In the genomic region with DNA sequence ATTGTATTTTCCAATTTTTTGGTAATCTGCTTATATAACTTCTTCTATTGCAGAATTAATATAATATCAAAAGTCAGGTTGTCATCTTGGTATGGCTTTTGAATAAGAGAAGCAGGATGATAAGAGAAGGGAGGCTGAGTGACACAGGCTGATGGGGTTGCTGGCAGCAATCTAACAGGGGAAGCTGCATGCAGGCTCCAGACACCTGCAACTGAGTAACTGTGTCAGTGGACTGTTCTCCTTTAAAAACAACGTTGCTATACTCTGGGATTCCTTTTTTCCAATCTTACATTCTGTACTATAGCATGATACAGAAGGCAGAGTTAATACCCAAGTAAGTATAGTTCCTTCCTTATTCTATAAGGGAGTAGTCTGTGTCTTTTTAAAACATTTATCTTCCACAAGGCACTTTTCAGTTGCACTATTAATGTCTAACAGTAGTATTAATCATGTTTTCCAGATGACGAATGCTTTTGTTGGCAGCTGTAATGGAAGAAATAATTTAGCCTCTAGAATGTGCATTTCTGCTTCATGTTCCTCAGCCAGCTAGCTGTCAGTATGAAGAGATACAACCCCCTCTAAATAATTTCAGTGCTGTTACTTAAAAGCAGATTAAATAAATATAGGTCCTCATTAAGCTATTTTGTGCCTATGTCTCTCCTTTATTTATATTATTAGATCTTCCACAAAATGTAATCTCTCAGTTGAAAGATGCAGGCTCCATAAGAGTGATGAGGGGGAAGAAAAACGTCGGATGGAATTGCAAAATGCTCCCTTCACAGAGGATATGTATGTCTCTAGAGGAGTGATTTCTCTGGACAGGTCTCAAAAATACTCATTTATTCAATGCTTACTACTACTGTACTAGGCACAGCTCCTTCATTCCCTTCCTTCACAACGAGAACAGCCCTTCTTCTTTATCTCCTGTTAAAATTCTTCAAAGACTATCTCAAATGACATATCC, we compare ENCODE assay signal across 10 cellular contexts. TPM values are rescaled to one million over a fixed set of nuclear protein-coding genes. Genes with fewer than 3 reads are reported as not detected.
A peak's percentile ranks its signal among the peaks of the same experiment; 100 is the strongest.
DNase-seq lines count a peak whose midpoint lies in the region; ATAC-seq and TF ChIP-seq lines count a peak whose summit lies in the region.
"Had no signal": no experiment of that assay in that cellular context is flagged by ENCODE, and none has a peak within 500 bp of the region (broad histone marks: within the 10 kb centered on the region; RNA-seq: fewer than 3 reads in every experiment).

No MANE protein-coding gene starts in this region.

- DNase-seq in CD4-positive, CD25-positive, alpha-beta regulatory T cell = no peak
- DNase-seq in fibroblast of pulmonary artery (ENCODE audit: low read depth) (peak; percentile 79), dedifferentiated amniotic fluid mesenchymal stem cell (ENCODE audit: extremely low spot score) (no peak), CD14-positive monocyte (ENCODE audit: low spot score) (no peak)
- DNase-seq in activated CD4-positive, CD25-positive, alpha-beta regulatory T cell (lab: John Stamatoyannopoulos, UW) = no peak
- DNase-seq: activated CD8-positive, alpha-beta memory T cell treated with anti-CD3 and anti-CD28 coated beads, Interleukin-2, amount 50 U/mL, for 48 hours; central memory CD4-positive, alpha-beta T cell had no signal

- H3F3A ChIP-seq in neural cell (ENCODE audit: insufficient read depth, low read length, poor library complexity, severe bottlenecking) = no peaks in the 10 kb centered on the region

- no peak for ATAC-seq in CD4-positive, CD25-positive, alpha-beta regulatory T cell (ENCODE audit: low read depth in 2 of 2)
- ATAC-seq in SK-N-SH treated with all-trans-retinoic acid at 6 μM for 48 hours = peak; percentile 81
- ATAC-seq in HG03520 (IDR thresholded peaks at IDR 0.05; ENCODE audit: unreplicated experiment) = no peak

- TF ChIP-seq EP300 in neural cell (conservative IDR thresholded peaks at IDR 0.05; ENCODE audit: poor library complexity, severe bottlenecking) = no peak

- no peaks in the 10 kb centered on the region for H3K27me3 ChIP-seq in CD4-positive, CD25-positive, alpha-beta regulatory T cell (ENCODE audit: control insufficient read depth, insufficient read depth, low read length)
- H3K27me3 ChIP-seq in neural cell (ENCODE audit: insufficient read depth, low read depth, low read length) = no peaks in the 10 kb centered on the region

- no peak overlapping the region for H3K4me3 Mint-ChIP-seq in CD4-positive, CD25-positive, alpha-beta regulatory T cell
- H3K4me3 Mint-ChIP-seq in CD14-positive monocyte = no peak overlapping the region

- peaks cover 29% of the 10 kb centered on the region for H3K36me3 ChIP-seq in CD4-positive, CD25-positive, alpha-beta regulatory T cell (ENCODE audit: control insufficient read depth, insufficient read depth, low read length)
- H3K36me3 ChIP-seq in neural cell (ENCODE audit: insufficient read depth, low read length) = no peaks in the 10 kb centered on the region

- no peak overlapping the region for H3K27ac ChIP-seq in CD4-positive, CD25-positive, alpha-beta regulatory T cell (ENCODE audit: insufficient read depth, low read length, poor library complexity, severe bottlenecking)
- peak overlapping the region; percentile 53 for H3K27ac ChIP-seq in neural cell (ENCODE audit: low read length)

- H3K9ac ChIP-seq in neural cell (ENCODE audit: low read length) = peak overlapping the region; percentile 18

- no peak overlapping the region for H2AFZ ChIP-seq in neural cell (ENCODE audit: low read depth, low read length)

- H3K36me3 Mint-ChIP-seq in CD4-positive, CD25-positive, alpha-beta regulatory T cell = peaks cover 26% of the 10 kb centered on the region
- H3K36me3 Mint-ChIP-seq in CD14-positive monocyte = peaks cover 57 to 64% of the 10 kb centered on the region in 2 donors

- H3K4me1 Mint-ChIP-seq in CD4-positive, CD25-positive, alpha-beta regulatory T cell = peaks cover 8 to 23% (median 16%) of the 10 kb centered on the region in 4 donors
- H3K4me1 Mint-ChIP-seq in CD14-positive monocyte = peaks cover 7% of the 10 kb centered on the region

- H3K79me2 ChIP-seq in neural cell (replicated peaks; ENCODE audit: insufficient read depth, low read length) = no peaks in the 10 kb centered on the region

- peak overlapping the region in 2 of 3 donors; percentile 7 to 9 for H3K27ac Mint-ChIP-seq in CD4-positive, CD25-positive, alpha-beta regulatory T cell
- no peak overlapping the region for H3K27ac Mint-ChIP-seq in CD14-positive monocyte

- H3K27me3 Mint-ChIP-seq in CD4-positive, CD25-positive, alpha-beta regulatory T cell = no peaks in the 10 kb centered on the region
- H3K27me3 Mint-ChIP-seq in CD14-positive monocyte (ENCODE audit: low read depth in 3 of 3) = peaks cover 0 to 3% (median 2%) of the 10 kb centered on the region in 3 donors

- H3K9me2 ChIP-seq in neural cell (ENCODE audit: insufficient read depth, low read length) = no peaks in the 10 kb centered on the region

- H3K9me3 ChIP-seq in CD4-positive, CD25-positive, alpha-beta regulatory T cell (ENCODE audit: control insufficient read depth in 2 of 2, low read length in 2 of 2) = no peaks in the 10 kb centered on the region
- H3K9me3 ChIP-seq in neural cell (ENCODE audit: low read length) = no peaks in the 10 kb centered on the region

- peaks cover 10% of the 10 kb centered on the region for H3K4me1 ChIP-seq in CD4-positive, CD25-positive, alpha-beta regulatory T cell (ENCODE audit: control insufficient read depth, insufficient read depth, low read length, poor library complexity, severe bottlenecking)

- no peaks in the 10 kb centered on the region for H3K9me3 Mint-ChIP-seq in CD4-positive, CD25-positive, alpha-beta regulatory T cell
- no peaks in the 10 kb centered on the region for H3K9me3 Mint-ChIP-seq in CD14-positive monocyte

- no peak for TF ChIP-seq RAD21 in neural cell (conservative IDR thresholded peaks at IDR 0.05)

- H4K20me1 ChIP-seq in neural cell (ENCODE audit: insufficient read depth) = no peaks in the 10 kb centered on the region

- H3K4me3 ChIP-seq in CD4-positive, CD25-positive, alpha-beta regulatory T cell (ENCODE audit: low read depth, low read length) = no peak overlapping the region
- H3K4me3 ChIP-seq in fibroblast of pulmonary artery (replicated peaks; ENCODE audit: low read depth, low read length) (no peak overlapping the region), neural cell (ENCODE audit: low read length) (peak overlapping the region; percentile 31)

- H3K4me2 ChIP-seq in neural cell (ENCODE audit: low read length) = peak overlapping the region; percentile 6

- intact Hi-C loops in CD14-positive monocyte (cut with micrococcal nuclease) = no loop called here

- no peak for TF ChIP-seq CTCF in fibroblast of pulmonary artery (IDR thresholded peaks at IDR 0.05; ENCODE audit: low read length, missing control alignments)
- no peak for TF ChIP-seq CTCF in neural cell (IDR thresholded peaks at IDR 0.05; ENCODE audit: poor library complexity, severe bottlenecking)
- no peak for TF ChIP-seq CTCF in CD14-positive monocyte (IDR thresholded peaks at IDR 0.05)

TF ChIP-seq in SK-N-SH treated with all-trans-retinoic acid at 6 μM for 48 hours, 23 proteins besides CTCF, POLR2A, EP300 and RAD21 (continues in another document):
- TF ChIP-seq, protein P1, sequence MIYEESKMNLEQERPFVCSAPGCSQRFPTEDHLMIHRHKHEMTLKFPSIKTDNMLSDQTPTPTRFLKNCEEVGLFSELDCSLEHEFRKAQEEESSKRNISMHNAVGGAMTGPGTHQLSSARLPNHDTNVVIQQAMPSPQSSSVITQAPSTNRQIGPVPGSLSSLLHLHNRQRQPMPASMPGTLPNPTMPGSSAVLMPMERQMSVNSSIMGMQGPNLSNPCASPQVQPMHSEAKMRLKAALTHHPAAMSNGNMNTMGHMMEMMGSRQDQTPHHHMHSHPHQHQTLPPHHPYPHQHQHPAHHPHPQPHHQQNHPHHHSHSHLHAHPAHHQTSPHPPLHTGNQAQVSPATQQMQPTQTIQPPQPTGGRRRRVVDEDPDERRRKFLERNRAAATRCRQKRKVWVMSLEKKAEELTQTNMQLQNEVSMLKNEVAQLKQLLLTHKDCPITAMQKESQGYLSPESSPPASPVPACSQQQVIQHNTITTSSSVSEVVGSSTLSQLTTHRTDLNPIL (CRISPR knock-in tag; IDR thresholded peaks at IDR 0.05; ENCODE audit: low read depth) = peak; percentile 72; the same call in 1 of the 2 replicates
- TF ChIP-seq TCF4 (CRISPR knock-in tag; IDR thresholded peaks at IDR 0.05; ENCODE audit: borderline replicate concordance) = peak; percentile 17; the same call in 1 of the 2 replicates
- TF ChIP-seq ISL1 (CRISPR knock-in tag; IDR thresholded peaks at IDR 0.05) = peak; percentile 97
- TF ChIP-seq RARB (CRISPR knock-in tag; IDR thresholded peaks at IDR 0.05) = no peak

TF ChIP-seq in neural cell, 6 proteins besides CTCF, POLR2A, EP300 and RAD21 (continues in another document):
- no peak for TF ChIP-seq REST (IDR thresholded peaks at IDR 0.05; ENCODE audit: borderline replicate concordance)
- no peak for TF ChIP-seq SMC3 (conservative IDR thresholded peaks at IDR 0.05; ENCODE audit: poor library complexity)
- no peak for TF ChIP-seq TAF1 (IDR thresholded peaks at IDR 0.05; ENCODE audit: low read depth)

RNA-seq across cellular contexts. Expression of gene ATG16L2, which starts 50.8 kb away (rescaled TPM):
- total RNA-seq in CD4-positive, CD25-positive, alpha-beta regulatory T cell = 89.9 TPM
- 10 to 100 TPM in 2 of 4 donors, 1 to 10 TPM in 2; 6.7 to 13.3 (median 9.3) TPM for polyA plus RNA-seq in CD4-positive, CD25-positive, alpha-beta regulatory T cell
- polyA plus RNA-seq in neural cell = 9.4 and 10.6 TPM in 2 replicates
- polyA minus RNA-seq in neural cell = 3.2 and 6.3 TPM in 2 replicates
- 10 to 100 TPM; 36.9 to 46.8 TPM for polyA plus RNA-seq in CD14-positive monocyte

Comparison
In these comparisons a context has a peak if more than half of its experiments do, and no peak if none do; other contexts are left out.
1. H3K27ac Mint-ChIP-seq: peak in CD4-positive, CD25-positive, alpha-beta regulatory T cell (2 of 3); none in CD14-positive monocyte (0 of 7).